20 cellular contexts compared by ENCODE assay signal in genomic region chr1:222730866-222731265, GRCh38. TPM values are rescaled to one million over a fixed set of nuclear protein-coding genes. Genes with fewer than 3 reads are reported as not detected.
"Had no signal": no experiment of that assay in that cellular context is flagged by ENCODE, and none has a peak within 500 bp of the region (broad histone marks: within the 10 kb centered on the region; RNA-seq: fewer than 3 reads in every experiment).

No MANE protein-coding gene starts in this region.

- H3K4me3 Mint-ChIP-seq: activated T-helper 17 cell treated with anti-CD3 and anti-CD28 coated beads, Interleukin-2, amount 50 U/mL, for 72 hours; mesothelial cell of epicardium; T-helper 2 cell treated with Interferon-gamma antibody and Interleukin-4, amounts not matched to agents 5 μg/mL and 100 μg/mL, for 36 hours had no signal

- H3K9me3 Mint-ChIP-seq: activated T-helper 17 cell treated with anti-CD3 and anti-CD28 coated beads, Interleukin-2, amount 50 U/mL, for 72 hours; mesothelial cell of epicardium; T-helper 2 cell treated with Interferon-gamma antibody and Interleukin-4, amounts not matched to agents 5 μg/mL and 100 μg/mL, for 36 hours had no signal

- DNase-seq: activated CD4-positive, alpha-beta T cell treated with anti-CD3 and anti-CD28 coated beads for 4 hours; activated naive CD4-positive, alpha-beta T cell; cerebellar nuclear complex; cortex of kidney; retina; stimulated activated CD4-positive, alpha-beta T cell treated with anti-CD3 and anti-CD28 coated beads, Interleukin-12 subunit alpha, Interleukin-12 subunit beta, amount 100 ng/mL, for 4 hours; stimulated activated CD4-positive, alpha-beta T cell treated with anti-CD3 and anti-CD28 coated beads, Interleukin-1b, Interleukin-23, amount 100 ng/mL, for 48 hours; stimulated activated CD8-positive, alpha-beta memory T cell treated with anti-CD3 and anti-CD28 coated beads, Interleukin-4, amount 100 ng/mL, for 48 hours; stimulated activated naive CD8-positive, alpha-beta T cell treated with anti-CD3 and anti-CD28 coated beads, Interleukin-15, Interleukin-2, amounts not matched to agents 100 U/mL and 50 U/mL, for 24 hours; substantia nigra; trophoblast cell had no signal

- H3K27ac Mint-ChIP-seq: mesothelial cell of epicardium; T-helper 2 cell treated with Interferon-gamma antibody and Interleukin-4, amounts not matched to agents 5 μg/mL and 100 μg/mL, for 36 hours had no signal

- H3K27me3 Mint-ChIP-seq: activated T-helper 17 cell treated with anti-CD3 and anti-CD28 coated beads, Interleukin-2, amount 50 U/mL, for 72 hours had no signal

- ATAC-seq: activated T-helper 17 cell treated with anti-CD3 and anti-CD28 coated beads, Interleukin-2, amount 50 U/mL, for 72 hours; left lobe of liver; stimulated activated naive CD8-positive, alpha-beta T cell treated with anti-CD3 and anti-CD28 coated beads, Interleukin-15, Interleukin-2, amounts not matched to agents 100 U/mL and 50 U/mL, for 24 hours had no signal

- FAIRE-seq: frontal cortex, keratinocyte had no signal

- H3K4me1 Mint-ChIP-seq: activated T-helper 17 cell treated with anti-CD3 and anti-CD28 coated beads, Interleukin-2, amount 50 U/mL, for 72 hours; mesothelial cell of epicardium had no signal

RNA-seq across cellular contexts. Expression of gene FAM177B, which starts 6.1 kb away (rescaled TPM):
- total RNA-seq: activated CD8-positive, alpha-beta memory T cell treated with anti-CD3 and anti-CD28 coated beads for 36 hours; ascending aorta; frontal cortex; left lobe of liver; mesothelial cell of epicardium; posterior vena cava had no signal
